13 cellular contexts compared by ENCODE assay signal in the genomic region with DNA sequence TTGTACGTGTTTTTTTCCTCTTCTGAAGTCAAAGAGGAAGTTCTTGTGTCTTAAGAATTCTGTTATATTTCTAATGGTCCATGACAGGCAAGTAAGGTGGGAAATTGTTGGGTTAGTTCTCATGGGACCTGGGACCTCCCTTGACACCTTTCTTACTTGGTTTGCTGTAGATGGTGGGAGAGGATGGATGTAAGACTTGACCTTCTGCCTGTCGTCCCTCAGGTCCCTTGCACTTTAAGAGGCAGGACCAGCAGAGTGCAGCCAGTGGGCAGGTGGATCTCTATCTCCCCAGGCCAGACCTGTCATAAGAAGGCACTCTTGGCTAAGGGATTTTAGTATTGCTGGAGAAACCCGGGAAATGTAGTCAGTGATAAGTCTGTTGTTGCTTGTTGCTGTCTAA. TPM values are rescaled to one million over a fixed set of nuclear protein-coding genes. Genes with fewer than 3 reads are reported as not detected.
A peak's percentile ranks its signal among the peaks of the same experiment; 100 is the strongest.
DNase-seq lines count a peak whose midpoint lies in the region; ATAC-seq and TF ChIP-seq lines count a peak whose summit lies in the region.
"Had no signal": no experiment of that assay in that cellular context is flagged by ENCODE, and none has a peak within 500 bp of the region (broad histone marks: within the 10 kb centered on the region; RNA-seq: fewer than 3 reads in every experiment).

No MANE protein-coding gene starts in this region.

- TF ChIP-seq CTCF in fibroblast of lung (conservative IDR thresholded peaks at IDR 0.05 in 1 of 2, IDR thresholded peaks at IDR 0.05 in 1 of 2; ENCODE audit: low read depth in 1 of 2, low read length in 2 of 2) (no peak), MM.1S (IDR thresholded peaks at IDR 0.05; ENCODE audit: low read length) (no peak), thyroid gland (IDR thresholded peaks at IDR 0.05) (no peak)

- H3K9me2 ChIP-seq in MM.1S (replicated peaks; ENCODE audit: insufficient read depth, low read length), result no peaks in the 10 kb centered on the region

- no peak overlapping the region for H3K4me3 ChIP-seq in fibroblast of lung (replicated peaks in 1 of 4; ENCODE audit: control extremely low read depth in 1 of 4, insufficient read depth in 1 of 4, low read depth in 3 of 4, low read length in 4 of 4)
- H3K4me3 ChIP-seq in MM.1S (ENCODE audit: low read length), result no peak overlapping the region
- H3K4me3 ChIP-seq in thyroid gland (replicated peaks in 1 of 3), result no peak overlapping the region
- H3K4me3 ChIP-seq: left ventricle myocardium inferior, transverse colon had no signal

- no peaks in the 10 kb centered on the region for H3K9me3 ChIP-seq in fibroblast of lung (ENCODE audit: control insufficient read depth, insufficient read depth, low read depth, low read length)
- no peaks in the 10 kb centered on the region for H3K9me3 ChIP-seq in MM.1S (replicated peaks; ENCODE audit: insufficient read depth, low read length)
- no peaks in the 10 kb centered on the region for H3K9me3 ChIP-seq in thyroid gland
- H3K9me3 ChIP-seq: left ventricle myocardium inferior, transverse colon had no signal

- H3K27me3 Mint-ChIP-seq in activated naive CD4-positive, alpha-beta T cell treated with anti-CD3 and anti-CD28 coated beads, Interleukin-2, amount 10 ng/mL, durations not matched to agents 7 days and 5 days, result no peaks in the 10 kb centered on the region
- H3K27me3 Mint-ChIP-seq in activated CD4-positive, alpha-beta memory T cell treated with anti-CD3 and anti-CD28 coated beads for 36 hours, result no peaks in the 10 kb centered on the region
- H3K27me3 Mint-ChIP-seq in stimulated activated naive CD8-positive, alpha-beta T cell treated with anti-CD3 and anti-CD28 coated beads, Interleukin-15, amount 100 ng/mL, for 72 hours, result no peaks in the 10 kb centered on the region

- no peak for TF ChIP-seq POLR2A in thyroid gland (IDR thresholded peaks at IDR 0.05)

- peak overlapping the region; percentile 16 for H3K4me3 Mint-ChIP-seq in activated naive CD4-positive, alpha-beta T cell treated with anti-CD3 and anti-CD28 coated beads, Interleukin-2, amount 10 ng/mL, durations not matched to agents 7 days and 5 days
- H3K4me3 Mint-ChIP-seq in activated CD4-positive, alpha-beta memory T cell treated with anti-CD3 and anti-CD28 coated beads for 36 hours, result no peak overlapping the region
- H3K4me3 Mint-ChIP-seq in stimulated activated naive CD8-positive, alpha-beta T cell treated with anti-CD3 and anti-CD28 coated beads, Interleukin-15, amount 100 ng/mL, for 72 hours, result peak overlapping the region; percentile 59 to 73

- intact Hi-C loops in activated CD4-positive, alpha-beta memory T cell treated with anti-CD3 and anti-CD28 coated beads for 36 hours (cut with micrococcal nuclease), result no loop called here
- intact Hi-C loops in thyroid gland (cut with DNase I), result no loop called here

- no peak for DNase-seq in activated naive CD4-positive, alpha-beta T cell treated with anti-CD3 and anti-CD28 coated beads, Interleukin-2, amount 10 ng/mL, durations not matched to agents 7 days and 5 days
- DNase-seq in activated naive CD4-positive, alpha-beta T cell treated with anti-CD3 and anti-CD28 coated beads, Interleukin-2, amount 50 U/mL, for 16 hours, result no peak
- no peak for DNase-seq in activated CD4-positive, alpha-beta memory T cell treated with anti-CD3 and anti-CD28 coated beads for 36 hours
- no peak for DNase-seq in fibroblast of lung (ENCODE audit: low read depth in 2 of 2)
- DNase-seq in stimulated activated naive CD8-positive, alpha-beta T cell treated with anti-CD3 and anti-CD28 coated beads, Interleukin-15, amount 100 ng/mL, for 72 hours, result no peak
- DNase-seq in DMS79 treated with DMSO at 0.1 percent for 48 hours (lab: John Stamatoyannopoulos, UW), result no peak
- no peak for DNase-seq in MM.1S
- no peak for DNase-seq in thyroid gland
- DNase-seq: activated CD4-positive, alpha-beta T cell treated with anti-CD3 and anti-CD28 coated beads for 1 hour; effector CD4-positive, alpha-beta T cell; left ventricle myocardium inferior; transverse colon had no signal

- CTCF ChIA-PET in activated naive CD4-positive, alpha-beta T cell treated with anti-CD3 and anti-CD28 coated beads, Interleukin-2, amount 10 ng/mL, durations not matched to agents 7 days and 5 days (lab: Charles Lee), result no interaction called here
- CTCF ChIA-PET in activated CD4-positive, alpha-beta memory T cell treated with anti-CD3 and anti-CD28 coated beads for 36 hours (lab: Charles Lee), result interaction anchor here (0.9 to 1.3 kb wide), 6 partner anchors 10 to 167 kb away, joined by 3 to 6 read pairs (median 4); partner anchors contain the start of gene HAPSTR1

- H3F3A ChIP-seq in MM.1S (ENCODE audit: insufficient read depth, low read length), result peaks cover 10% of the 10 kb centered on the region; the same call in 1 of the 2 replicates

- POLR2A ChIA-PET in activated CD4-positive, alpha-beta memory T cell treated with anti-CD3 and anti-CD28 coated beads for 36 hours (lab: Charles Lee), result interaction anchor here (3.1 kb wide), 1 partner anchor 11 kb away, joined by 34 read pairs; the partner anchor contains the start of gene HAPSTR1

- no peak for ATAC-seq in stimulated activated naive CD8-positive, alpha-beta T cell treated with anti-CD3 and anti-CD28 coated beads, Interleukin-15, amount 100 ng/mL, for 72 hours

- 92 to 94% methylated on average over 3 of the region's 3 CpGs for WGBS in thyroid gland, 2 donors

- peaks cover 22% of the 10 kb centered on the region for H3K36me3 ChIP-seq in fibroblast of lung (ENCODE audit: control insufficient read depth, insufficient read depth, low read length)
- H3K36me3 ChIP-seq in MM.1S (replicated peaks; ENCODE audit: insufficient read depth, low read length), result peaks cover 38% of the 10 kb centered on the region; the same call in 1 of the 2 replicates
- peaks cover 15 to 19% of the 10 kb centered on the region in 2 donors for H3K36me3 ChIP-seq in thyroid gland

- no peaks in the 10 kb centered on the region for H3K27me3 ChIP-seq in fibroblast of lung (ENCODE audit: control insufficient read depth, insufficient read depth, low read length)
- no peaks in the 10 kb centered on the region for H3K27me3 ChIP-seq in MM.1S (replicated peaks; ENCODE audit: insufficient read depth, low read length)
- no peaks in the 10 kb centered on the region for H3K27me3 ChIP-seq in thyroid gland
- H3K27me3 ChIP-seq: transverse colon had no signal

- peak overlapping the region; percentile 67 for H3K27ac Mint-ChIP-seq in activated naive CD4-positive, alpha-beta T cell treated with anti-CD3 and anti-CD28 coated beads, Interleukin-2, amount 10 ng/mL, durations not matched to agents 7 days and 5 days
- peak overlapping the region; percentile 85 for H3K27ac Mint-ChIP-seq in activated CD4-positive, alpha-beta memory T cell treated with anti-CD3 and anti-CD28 coated beads for 36 hours
- peak overlapping the region; percentile 71 to 91 for H3K27ac Mint-ChIP-seq in stimulated activated naive CD8-positive, alpha-beta T cell treated with anti-CD3 and anti-CD28 coated beads, Interleukin-15, amount 100 ng/mL, for 72 hours
- H3K27ac Mint-ChIP-seq: nephron had no signal

- no peak overlapping the region for H3K4me2 ChIP-seq in fibroblast of lung (ENCODE audit: extremely low read depth, insufficient read depth, low read length)
- H3K4me2 ChIP-seq in MM.1S (ENCODE audit: low read depth, low read length), result no peak overlapping the region

- H2AFZ ChIP-seq in fibroblast of lung (ENCODE audit: low read length), result no peak overlapping the region
- H2AFZ ChIP-seq in MM.1S (ENCODE audit: low read length), result no peak overlapping the region

- H3K9ac ChIP-seq in fibroblast of lung (ENCODE audit: insufficient read depth, low read length) (no peak overlapping the region), MM.1S (ENCODE audit: low read length) (no peak overlapping the region)

- H3K36me3 Mint-ChIP-seq in activated naive CD4-positive, alpha-beta T cell treated with anti-CD3 and anti-CD28 coated beads, Interleukin-2, amount 10 ng/mL, durations not matched to agents 7 days and 5 days, result peaks cover 84% of the 10 kb centered on the region
- peaks cover 79% of the 10 kb centered on the region for H3K36me3 Mint-ChIP-seq in activated CD4-positive, alpha-beta memory T cell treated with anti-CD3 and anti-CD28 coated beads for 36 hours

- H3K27ac ChIP-seq in fibroblast of lung (ENCODE audit: insufficient read depth, low read length), result peak overlapping the region; percentile 74
- H3K27ac ChIP-seq in MM.1S (ENCODE audit: low read length), result no peak overlapping the region
- H3K27ac ChIP-seq in thyroid gland, result no peak overlapping the region
- H3K27ac ChIP-seq: left ventricle myocardium inferior had no signal

- peaks cover 85% of the 10 kb centered on the region for H3K4me1 Mint-ChIP-seq in activated naive CD4-positive, alpha-beta T cell treated with anti-CD3 and anti-CD28 coated beads, Interleukin-2, amount 10 ng/mL, durations not matched to agents 7 days and 5 days
- H3K4me1 Mint-ChIP-seq in activated CD4-positive, alpha-beta memory T cell treated with anti-CD3 and anti-CD28 coated beads for 36 hours (ENCODE audit: low read depth), result peaks cover 95% of the 10 kb centered on the region
- H3K4me1 Mint-ChIP-seq in stimulated activated naive CD8-positive, alpha-beta T cell treated with anti-CD3 and anti-CD28 coated beads, Interleukin-15, amount 100 ng/mL, for 72 hours, result peaks cover 98% of the 10 kb centered on the region

- peaks cover 24% of the 10 kb centered on the region for H3K4me1 ChIP-seq in fibroblast of lung (ENCODE audit: control insufficient read depth, extremely low read depth, insufficient read depth, low read length)
- peaks cover 17% of the 10 kb centered on the region for H3K4me1 ChIP-seq in MM.1S (ENCODE audit: low read length)
- H3K4me1 ChIP-seq in thyroid gland, result peaks cover 34 to 71% of the 10 kb centered on the region in 2 donors

- no peaks in the 10 kb centered on the region for H3K9me3 Mint-ChIP-seq in activated naive CD4-positive, alpha-beta T cell treated with anti-CD3 and anti-CD28 coated beads, Interleukin-2, amount 10 ng/mL, durations not matched to agents 7 days and 5 days
- H3K9me3 Mint-ChIP-seq in activated CD4-positive, alpha-beta memory T cell treated with anti-CD3 and anti-CD28 coated beads for 36 hours, result no peaks in the 10 kb centered on the region
- H3K9me3 Mint-ChIP-seq in stimulated activated naive CD8-positive, alpha-beta T cell treated with anti-CD3 and anti-CD28 coated beads, Interleukin-15, amount 100 ng/mL, for 72 hours, result no peaks in the 10 kb centered on the region
- H3K9me3 Mint-ChIP-seq: nephron had no signal

- H3K79me2 ChIP-seq in fibroblast of lung (ENCODE audit: control insufficient read depth, insufficient read depth, low read length) (peaks cover 99% of the 10 kb centered on the region), MM.1S (ENCODE audit: low read length) (peaks cover 100% of the 10 kb centered on the region)

- H4K20me1 ChIP-seq in fibroblast of lung (ENCODE audit: control insufficient read depth, extremely low read depth, insufficient read depth, low read length) (peaks cover 8% of the 10 kb centered on the region), MM.1S (ENCODE audit: insufficient read depth, low read length) (peaks cover 69% of the 10 kb centered on the region)

RNA-seq across cellular contexts. Expression of gene HAPSTR1, which starts 12.1 kb away (rescaled TPM):
- total RNA-seq in activated CD4-positive, alpha-beta memory T cell treated with anti-CD3 and anti-CD28 coated beads for 36 hours, result 10 to 100 TPM; 47.1 to 49.1 TPM
- total RNA-seq in fibroblast of lung (45.2 and 57.3 TPM in 2 replicates), thyroid gland (100 to 1,000 TPM in 1 of 4 donors, 10 to 100 TPM in 3; 59.0 to 107 (median 68.7) TPM)
- 33.2 and 37.5 TPM in 2 replicates for polyA plus RNA-seq in fibroblast of lung
- polyA plus RNA-seq in fibroblast of lung (2012), result 23.7 and 28.8 TPM in 2 replicates
- 35.9 and 46.1 TPM in 2 replicates for polyA minus RNA-seq in fibroblast of lung (ENCODE audit: low replicate concordance)
